ENCODE assay signal across 17 cellular contexts in the genomic region with DNA sequence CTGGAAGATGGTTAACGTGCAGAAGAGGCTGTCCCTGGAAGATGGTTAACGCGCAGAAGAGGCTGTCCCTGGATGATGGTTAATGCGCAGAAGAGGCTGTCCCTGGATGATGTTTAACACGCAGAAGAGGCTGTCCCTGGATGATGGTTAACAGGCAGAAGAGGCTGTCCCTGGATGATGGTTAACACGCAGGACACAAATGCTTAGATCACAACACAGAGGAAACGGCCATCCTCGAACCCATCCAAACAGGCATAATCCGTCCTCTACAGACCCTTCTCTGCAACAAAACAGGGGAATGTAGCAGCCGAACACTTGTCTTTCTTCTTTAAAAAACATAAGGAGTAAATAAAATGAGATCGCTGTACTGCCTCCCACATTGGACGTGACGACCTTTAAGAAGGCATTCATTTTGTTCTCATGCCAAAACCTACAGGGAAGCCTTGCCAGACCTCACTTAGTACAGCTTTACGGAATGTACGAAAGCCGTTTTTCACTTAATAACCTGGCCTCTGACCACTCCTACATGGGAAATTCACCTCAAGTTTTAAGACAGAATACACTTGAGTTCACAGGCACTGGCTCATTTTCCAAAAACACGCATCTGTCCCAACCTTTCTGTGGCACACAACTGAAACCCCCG.
"Had no signal": no experiment of that assay in that cellular context is flagged by ENCODE, and none has a peak within 500 bp of the region (broad histone marks: within the 10 kb centered on the region; RNA-seq: fewer than 3 reads in every experiment).

No MANE protein-coding gene starts in this region.

- H3K4me1 ChIP-seq: right lobe of liver, thyroid gland had no signal

- H3K9me3 Mint-ChIP-seq: stimulated activated naive CD8-positive, alpha-beta T cell treated with anti-CD3 and anti-CD28 coated beads, Interleukin-15, Interleukin-2, amounts not matched to agents 100 ng/mL and 50 ng/mL, for 24 hours had no signal

- H3K27me3 ChIP-seq: right lobe of liver, thyroid gland had no signal

- DNase-seq: activated CD4-positive, alpha-beta T cell treated with anti-CD3 and anti-CD28 coated beads, Interleukin-2, amount 10 ng/mL, durations not matched to agents 7 days and 5 days; activated CD4-positive, CD25-positive, alpha-beta regulatory T cell; activated CD8-positive, alpha-beta memory T cell treated with anti-CD3 and anti-CD28 coated beads, Interleukin-2, amount 50 U/mL, for 48 hours; activated gamma-delta T cell; activated T-cell treated with anti-CD3 and anti-CD28 coated beads, Interleukin-2, amount 50 U/mL, for 72 hours; amygdala; erythroblast; foreskin melanocyte; immature natural killer cell; naive thymus-derived CD8-positive, alpha-beta T cell; nucleus accumbens; right lobe of liver; thyroid gland had no signal

- H3K36me3 ChIP-seq: thyroid gland had no signal

- H3K4me3 ChIP-seq: lung, right lobe of liver, thyroid gland had no signal

- H3K4me3 Mint-ChIP-seq: activated CD4-positive, alpha-beta T cell treated with anti-CD3 and anti-CD28 coated beads, Interleukin-2, amount 10 ng/mL, durations not matched to agents 7 days and 5 days; activated T-cell treated with anti-CD3 and anti-CD28 coated beads, Interleukin-2, amount 50 U/mL, for 72 hours; naive thymus-derived CD8-positive, alpha-beta T cell; stimulated activated naive CD8-positive, alpha-beta T cell treated with anti-CD3 and anti-CD28 coated beads, Interleukin-15, Interleukin-2, amounts not matched to agents 100 ng/mL and 50 ng/mL, for 24 hours had no signal

- H3K27ac Mint-ChIP-seq: activated CD4-positive, alpha-beta T cell treated with anti-CD3 and anti-CD28 coated beads, Interleukin-2, amount 10 ng/mL, durations not matched to agents 7 days and 5 days; activated naive CD4-positive, alpha-beta T cell treated with anti-CD3 and anti-CD28 coated beads, Interleukin-2, amount 50 U/mL, for 72 hours; activated T-cell treated with anti-CD3 and anti-CD28 coated beads, Interleukin-2, amount 50 U/mL, for 72 hours; progenitor cell of endocrine pancreas; stimulated activated naive CD8-positive, alpha-beta T cell treated with anti-CD3 and anti-CD28 coated beads, Interleukin-15, Interleukin-2, amounts not matched to agents 100 ng/mL and 50 ng/mL, for 24 hours had no signal

- H3K9me3 ChIP-seq: right lobe of liver, thyroid gland had no signal

- H3K27me3 Mint-ChIP-seq: activated CD4-positive, alpha-beta T cell treated with anti-CD3 and anti-CD28 coated beads, Interleukin-2, amount 10 ng/mL, durations not matched to agents 7 days and 5 days; progenitor cell of endocrine pancreas had no signal

- ATAC-seq: activated naive CD4-positive, alpha-beta T cell treated with anti-CD3 and anti-CD28 coated beads, Interleukin-2, amount 50 U/mL, for 72 hours; activated T-cell treated with anti-CD3 and anti-CD28 coated beads, Interleukin-2, amount 50 U/mL, for 72 hours; naive thymus-derived CD8-positive, alpha-beta T cell had no signal

- H3K27ac ChIP-seq: right lobe of liver, thyroid gland had no signal
